In genomic region chr3:86410587-86410986, GRCh38 we compare ENCODE assay signal across 20 cellular contexts.
DNase-seq lines count a peak whose midpoint lies in the region; TF ChIP-seq lines count a peak whose summit lies in the region.
"Had no signal": no experiment of that assay in that cellular context is flagged by ENCODE, and none has a peak within 500 bp of the region (broad histone marks: within the 10 kb centered on the region; RNA-seq: fewer than 3 reads in every experiment).

No MANE protein-coding gene starts in this region.

- H2AK5ac ChIP-seq in neuronal stem cell (ENCODE audit: low read depth, low read length), result no peak overlapping the region

- H3K9ac ChIP-seq in neuronal stem cell (ENCODE audit: low read depth, low read length, poor library complexity), result no peak overlapping the region
- H3K9ac ChIP-seq: BLaER1, SK-N-SH had no signal

- no peak overlapping the region for H2BK12ac ChIP-seq in neuronal stem cell (ENCODE audit: low read length)

- H3K9me3 Mint-ChIP-seq in glutamatergic neuron (ENCODE audit: unreplicated experiment), result no peaks in the 10 kb centered on the region

- WGBS in neuronal stem cell (ENCODE audit: extremely low coverage in 2 of 2, insufficient read length in 2 of 2, insufficient replicate concordance in 1 of 2), 2 donors, result no CpG with 5 or more reads among the region's 2 CpGs

- no peak overlapping the region for H3K27ac ChIP-seq in neuronal stem cell (replicated peaks; ENCODE audit: low read length)
- H3K27ac ChIP-seq: BLaER1, HL-60 had no signal

- no peaks in the 10 kb centered on the region for H3K9me3 ChIP-seq in neuronal stem cell (replicated peaks in 1 of 2; ENCODE audit: control insufficient read depth in 2 of 2, insufficient read depth in 1 of 2, low read depth in 1 of 2, low read length in 2 of 2)
- H3K9me3 ChIP-seq: BLaER1, SK-N-SH had no signal

- H3K27ac Mint-ChIP-seq in glutamatergic neuron (ENCODE audit: unreplicated experiment), result peak overlapping the region; percentile 60
- H3K27ac Mint-ChIP-seq: CD4-positive, CD25-positive, alpha-beta regulatory T cell had no signal

- no peak overlapping the region for H2BK15ac ChIP-seq in neuronal stem cell (ENCODE audit: low read length)

- H3K18ac ChIP-seq in neuronal stem cell (ENCODE audit: low read length), result no peak overlapping the region

- H3K4me1 ChIP-seq in neuronal stem cell (ENCODE audit: control insufficient read depth in 2 of 2, insufficient read depth in 1 of 2, low read depth in 1 of 2, low read length in 2 of 2), result peaks cover 0 to 3% of the 10 kb centered on the region in 2 donors
- H3K4me1 ChIP-seq: BLaER1 had no signal

- no peak overlapping the region for H3K4me3 ChIP-seq in H7 (ENCODE audit: insufficient read depth, low read depth, low read length)
- H3K4me3 ChIP-seq in neuronal stem cell (ENCODE audit: low read length in 2 of 2), result no peak overlapping the region
- H3K4me3 ChIP-seq: BLaER1, K562 had no signal

- no peaks in the 10 kb centered on the region for H3K79me1 ChIP-seq in neuronal stem cell (ENCODE audit: low read depth, low read length)

- H3K4ac ChIP-seq in neuronal stem cell (ENCODE audit: low read length), result no peak overlapping the region

- H3K4me1 Mint-ChIP-seq in glutamatergic neuron (ENCODE audit: low read depth, unreplicated experiment), result peaks cover 25% of the 10 kb centered on the region
- H3K4me1 Mint-ChIP-seq: CD4-positive, CD25-positive, alpha-beta regulatory T cell had no signal

- no peaks in the 10 kb centered on the region for H3K36me3 Mint-ChIP-seq in glutamatergic neuron (ENCODE audit: unreplicated experiment)
- H3K36me3 Mint-ChIP-seq: CD4-positive, CD25-positive, alpha-beta regulatory T cell had no signal

- H3K23ac ChIP-seq in neuronal stem cell (ENCODE audit: low read depth, low read length, poor library complexity), result no peak overlapping the region

- H3K27me3 ChIP-seq in H7 (ENCODE audit: control insufficient read depth, insufficient read depth, low read length), result no peaks in the 10 kb centered on the region
- H3K27me3 ChIP-seq in neuronal stem cell (ENCODE audit: control insufficient read depth in 3 of 3, insufficient read depth in 3 of 3, low read depth in 1 of 3, low read length in 3 of 3), result no peaks in the 10 kb centered on the region
- H3K27me3 ChIP-seq: BLaER1 had no signal

- no peak overlapping the region for H2BK5ac ChIP-seq in neuronal stem cell (ENCODE audit: low read length)

- peak overlapping the region; percentile 10 for H3K4me3 Mint-ChIP-seq in glutamatergic neuron (ENCODE audit: unreplicated experiment)
- H3K4me3 Mint-ChIP-seq: CD4-positive, CD25-positive, alpha-beta regulatory T cell had no signal

- DNase-seq in H7 (peak; percentile 7), NCI-H146 (lab: John Stamatoyannopoulos, UW) (peak; percentile 63), glutamatergic neuron (peak; percentile 18), neuronal stem cell (ENCODE audit: low spot score) (no peak), NCI-H2029 treated with DMSO at 0.1 percent for 48 hours (lab: John Stamatoyannopoulos, UW) (no peak), DMS79 (lab: John Stamatoyannopoulos, UW) (no peak)
- no peak for DNase-seq in activated CD8-positive, alpha-beta memory T cell treated with anti-CD3 and anti-CD28 coated beads for 24 hours
- DNase-seq: CD4-positive, CD25-positive, alpha-beta regulatory T cell; DMS153; Kasumi-1; NCI-H1092 treated with DMSO at 0.1 percent for 48 hours; NCI-H1436; NCI-H1930; NCI-H510A; PC-3; SK-N-SH; SW 1271 had no signal

- peak overlapping the region; percentile 24 for H2AFZ ChIP-seq in neuronal stem cell (ENCODE audit: low read length)

- H3K4me2 ChIP-seq in neuronal stem cell (ENCODE audit: insufficient read depth, low read length, poor library complexity, severe bottlenecking), result no peak overlapping the region
- H3K4me2 ChIP-seq: BLaER1, SK-N-SH had no signal

- H3K14ac ChIP-seq in neuronal stem cell (ENCODE audit: low read length), result no peak overlapping the region

- no peak overlapping the region for H4K8ac ChIP-seq in neuronal stem cell (ENCODE audit: low read depth, low read length)

- H3K27me3 Mint-ChIP-seq in glutamatergic neuron (ENCODE audit: unreplicated experiment), result peaks cover 2% of the 10 kb centered on the region
- H3K27me3 Mint-ChIP-seq: CD4-positive, CD25-positive, alpha-beta regulatory T cell had no signal

- H4K91ac ChIP-seq in neuronal stem cell (ENCODE audit: low read depth, low read length, poor library complexity), result no peak overlapping the region

- H2BK120ac ChIP-seq in neuronal stem cell (ENCODE audit: low read depth, low read length), result no peak overlapping the region

- TF ChIP-seq CTCF in glutamatergic neuron (IDR thresholded peaks at IDR 0.05; ENCODE audit: partially characterized antibody, unreplicated experiment), result no peak

- H3K36me3 ChIP-seq in H7 (replicated peaks; ENCODE audit: control insufficient read depth, insufficient read depth, low read length) (no peaks in the 10 kb centered on the region), neuronal stem cell (replicated peaks in 1 of 2; ENCODE audit: control insufficient read depth in 2 of 2, insufficient read depth in 2 of 2, low read length in 2 of 2) (no peaks in the 10 kb centered on the region)
- H3K36me3 ChIP-seq: BLaER1 had no signal

Comparison
In these comparisons a context has a peak if more than half of its experiments do, and no peak if none do; other contexts are left out.
1. DNase-seq: peak in H7 (single experiment), NCI-H146 (single experiment) and glutamatergic neuron (single experiment); none in neuronal stem cell (single experiment), activated CD8-positive, alpha-beta memory T cell treated with anti-CD3 and anti-CD28 coated beads for 24 hours (single experiment), NCI-H2029 treated with DMSO at 0.1 percent for 48 hours (single experiment) and DMS79 (single experiment).